In the genomic region with DNA sequence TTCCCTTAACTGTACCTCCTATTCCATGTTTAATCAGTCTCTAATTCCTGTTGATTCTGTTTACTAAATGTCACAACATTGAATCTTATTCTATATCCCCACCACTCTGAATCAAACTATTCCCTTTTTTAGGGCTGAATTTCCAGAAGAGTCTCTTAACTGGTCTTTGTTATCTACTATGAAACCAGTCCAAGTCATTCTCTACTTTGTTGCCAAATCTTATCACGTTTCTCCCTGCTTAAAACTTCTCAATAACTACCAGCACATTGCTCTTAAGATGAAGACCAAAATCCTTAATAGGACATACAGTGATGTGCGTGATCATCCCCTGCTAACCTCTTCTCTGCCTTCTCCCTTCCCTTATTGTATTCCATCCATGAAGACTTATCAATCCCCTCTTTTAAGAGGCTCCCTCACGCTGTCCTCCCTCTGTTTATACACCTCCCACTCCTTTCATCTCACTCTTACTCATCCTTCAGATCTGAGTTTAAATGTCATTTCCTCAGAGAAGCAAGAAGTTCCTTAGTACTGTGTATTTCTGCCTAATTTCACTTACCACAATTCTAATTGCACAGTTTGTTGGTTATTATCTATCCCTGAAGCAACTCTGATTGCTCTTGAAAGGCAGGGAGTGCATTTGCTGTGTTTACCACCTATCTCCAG, we compare ENCODE assay signal across 18 cellular contexts.
DNase-seq lines count a peak whose midpoint lies in the region; ATAC-seq and TF ChIP-seq lines count a peak whose summit lies in the region.
"Had no signal": no experiment of that assay in that cellular context is flagged by ENCODE, and none has a peak within 500 bp of the region (broad histone marks: within the 10 kb centered on the region; RNA-seq: fewer than 3 reads in every experiment).

No MANE protein-coding gene starts in this region.

- no peak for TF ChIP-seq POLR2A in breast epithelium (IDR thresholded peaks at IDR 0.05)

- TF ChIP-seq CTCF in choroid plexus epithelial cell (conservative IDR thresholded peaks at IDR 0.05; ENCODE audit: low read depth, low read length) (no peak), foreskin fibroblast (IDR thresholded peaks at IDR 0.05; ENCODE audit: low read depth, low read length) (no peak), breast epithelium (IDR thresholded peaks at IDR 0.05) (no peak)

- H3K27ac ChIP-seq in breast epithelium, result no peak overlapping the region
- H3K27ac ChIP-seq: hepatocyte, left lung, tibial nerve had no signal

- DNase-seq in DMS79 treated with DMSO at 0.1 percent for 48 hours (lab: John Stamatoyannopoulos, UW), result peak; percentile 36
- DNase-seq in choroid plexus epithelial cell (ENCODE audit: low read depth), result peak; percentile 16
- DNase-seq in foreskin fibroblast, result no peak
- DNase-seq in breast epithelium (ENCODE audit: low spot score in 2 of 2), result no peak
- DNase-seq: activated CD8-positive, alpha-beta memory T cell treated with anti-CD3 and anti-CD28 coated beads, Interleukin-2, amount 50 U/mL, for 48 hours; DMS 273 treated with DMSO at 0.1 percent for 48 hours; Karpas-422; left lung; NCI-H1436; NCI-H510A treated with DMSO at 0.1 percent for 48 hours had no signal

- ATAC-seq in GM18870 (IDR thresholded peaks at IDR 0.05; ENCODE audit: unreplicated experiment), result peak; percentile 61
- peak; percentile 56 for ATAC-seq in HG03045 (IDR thresholded peaks at IDR 0.05; ENCODE audit: unreplicated experiment)
- no peak for ATAC-seq in GM21737 (IDR thresholded peaks at IDR 0.05; ENCODE audit: unreplicated experiment)
- ATAC-seq in GM21381 (IDR thresholded peaks at IDR 0.05; ENCODE audit: unreplicated experiment), result no peak
- ATAC-seq: esophagus mucosa, left lung, SK-N-SH treated with all-trans-retinoic acid at 6 μM for 48 hours had no signal

- H3K4me3 ChIP-seq in choroid plexus epithelial cell (ENCODE audit: low read depth, low read length), result no peak overlapping the region
- no peak overlapping the region for H3K4me3 ChIP-seq in foreskin fibroblast (ENCODE audit: low read depth in 1 of 2, low read length in 2 of 2)
- no peak overlapping the region for H3K4me3 ChIP-seq in breast epithelium
- H3K4me3 ChIP-seq: hepatocyte, left lung, tibial nerve had no signal

- no peaks in the 10 kb centered on the region for H3K9me3 ChIP-seq in breast epithelium
- H3K9me3 ChIP-seq: left lung, tibial nerve had no signal

- H3K27me3 ChIP-seq in breast epithelium, result no peaks in the 10 kb centered on the region
- H3K27me3 ChIP-seq: hepatocyte, left lung, tibial nerve had no signal

- no peaks in the 10 kb centered on the region for H3K4me1 ChIP-seq in breast epithelium
- H3K4me1 ChIP-seq: left lung, tibial nerve had no signal

- intact Hi-C loops in breast epithelium (cut with DNase I; ENCODE audit: low total_unique reads), result no loop called here

- no peaks in the 10 kb centered on the region for H3K36me3 ChIP-seq in breast epithelium
- H3K36me3 ChIP-seq: left lung, tibial nerve had no signal

Comparison
In these comparisons a context has a peak if more than half of its experiments do, and no peak if none do; other contexts are left out.
1. DNase-seq: peak in DMS79 treated with DMSO at 0.1 percent for 48 hours (single experiment) and choroid plexus epithelial cell (single experiment); none in foreskin fibroblast (0 of 2) and breast epithelium (0 of 2).
2. ATAC-seq: peak in GM18870 (single experiment) and HG03045 (single experiment); none in GM21737 (single experiment) and GM21381 (single experiment).